Comparison of ENCODE assay signal across 8 cellular contexts in genomic region chr6:15023448-15023847, GRCh38.
A peak's percentile ranks its signal among the peaks of the same experiment; 100 is the strongest.
DNase-seq lines count a peak whose midpoint lies in the region; ATAC-seq lines count a peak whose summit lies in the region.

No MANE protein-coding gene starts in this region.

- DNase-seq in activated T-cell treated with anti-CD3 and anti-CD28 coated beads for 48 hours (ENCODE audit: low read depth) (peak; percentile 60), NCI-H226 (no peak), sciatic nerve (ENCODE audit: low spot score) (no peak), SKM-1 treated with dmso at 0.1 percent for 144 hours (lab: John Stamatoyannopoulos, UW; ENCODE audit: unreplicated experiment) (no peak), NCI-H2029 (lab: John Stamatoyannopoulos, UW) (no peak)
- DNase-seq in stimulated activated CD8-positive, alpha-beta memory T cell treated with anti-CD3 and anti-CD28 coated beads, Interleukin-2, amount 100 ng/mL, for 1 hour (ENCODE audit: low read depth in 2 of 2): peak; percentile 6 to 7

- ATAC-seq in GM19467 (IDR thresholded peaks at IDR 0.05; ENCODE audit: unreplicated experiment) (peak; percentile 82), HG03139 (IDR thresholded peaks at IDR 0.05; ENCODE audit: unreplicated experiment) (peak; percentile 85), sciatic nerve (no peak)

- intact Hi-C loops in sciatic nerve (cut with DNase I): no loop called here

Comparison
In these comparisons a context has a peak if more than half of its experiments do, and no peak if none do; other contexts are left out.
1. DNase-seq: peak in activated T-cell treated with anti-CD3 and anti-CD28 coated beads for 48 hours (single experiment) and stimulated activated CD8-positive, alpha-beta memory T cell treated with anti-CD3 and anti-CD28 coated beads, Interleukin-2, amount 100 ng/mL, for 1 hour (2 of 2); none in NCI-H226 (single experiment), sciatic nerve (single experiment), SKM-1 treated with dmso at 0.1 percent for 144 hours (single experiment) and NCI-H2029 (single experiment).